Comparison of ENCODE assay signal across 8 cellular contexts in genomic region chr7:129054438-129055293, GRCh38. TPM values are rescaled to one million over a fixed set of nuclear protein-coding genes. Genes with fewer than 3 reads are reported as not detected.
A peak's percentile ranks its signal among the peaks of the same experiment; 100 is the strongest.
DNase-seq lines count a peak whose midpoint lies in the region; ATAC-seq and TF ChIP-seq lines count a peak whose summit lies in the region.

Gene TNPO3 (minus strand): TSS chr7:129055111. CDS start chr7:129054770, 341 bp downstream.

- peaks cover 5% of the 10 kb centered on the region for H3K36me3 Mint-ChIP-seq in GM23338 (ENCODE audit: low read depth)
- peaks cover 27% of the 10 kb centered on the region for H3K36me3 Mint-ChIP-seq in activated T-helper 2 cell treated with anti-CD3 and anti-CD28 coated beads, Interferon-gamma antibody, Interleukin-2, Interleukin-4, amounts not matched to agents 10 μg/mL and 5 μg/mL and 100 μg/mL, durations not matched to agents 14 hours and 24 hours and 36 hours (ENCODE audit: low read depth)
- peaks cover 6% of the 10 kb centered on the region for H3K36me3 Mint-ChIP-seq in natural killer cell treated with Interleukin-12 subunit alpha and Interleukin-12 subunit beta and Interleukin-15 and Interleukin-18, amount 100 ng/mL, for 72 hours

- CTCF ChIA-PET in RWPE1 (lab: Yijun Ruan, JAX), result interaction anchor here (0.6 to 1.2 kb wide), 3 partner anchors 10 to 37 kb away, joined by 3 read pairs; no protein-coding TSS in a partner anchor

- intact Hi-C loops in activated T-helper 2 cell treated with anti-CD3 and anti-CD28 coated beads, Interferon-gamma antibody, Interleukin-2, Interleukin-4, amounts not matched to agents 10 μg/mL and 5 μg/mL and 100 μg/mL, durations not matched to agents 14 hours and 24 hours and 36 hours (cut with micrococcal nuclease), result loop anchor here (1.0 to 2.0 kb wide), 3 partner anchors 36 to 91 kb away; no protein-coding TSS in a partner anchor

- H3K27ac ChIP-seq in GM23338 (ENCODE audit: low read depth) (peak within 1 kb of the TSS; percentile 100), RWPE1 (peak within 1 kb of the TSS; percentile 98)

- H3K4me1 Mint-ChIP-seq in GM23338, result peaks cover 14% of the 10 kb centered on the region
- peaks cover 20% of the 10 kb centered on the region for H3K4me1 Mint-ChIP-seq in activated T-helper 2 cell treated with anti-CD3 and anti-CD28 coated beads, Interferon-gamma antibody, Interleukin-2, Interleukin-4, amounts not matched to agents 10 μg/mL and 5 μg/mL and 100 μg/mL, durations not matched to agents 14 hours and 24 hours and 36 hours (ENCODE audit: low read depth)
- peaks cover 28 to 31% of the 10 kb centered on the region in 2 donors for H3K4me1 Mint-ChIP-seq in natural killer cell treated with Interleukin-12 subunit alpha and Interleukin-12 subunit beta and Interleukin-15 and Interleukin-18, amount 100 ng/mL, for 72 hours (ENCODE audit: low read depth in 2 of 2)

- DNase-seq in EH (ENCODE audit: low read depth) (peak; percentile 93), GM23338 (ENCODE audit: low spot score) (peak; percentile 99), LNCaP clone FGC (ENCODE audit: low read depth) (peak; percentile 87), RWPE1 (ENCODE audit: low spot score) (peak; percentile 91), fibroblast of pulmonary artery (ENCODE audit: low read depth) (peak; percentile 91)
- peak; percentile 87 for DNase-seq in activated T-helper 2 cell treated with anti-CD3 and anti-CD28 coated beads, Interferon-gamma antibody, Interleukin-2, Interleukin-4, amounts not matched to agents 10 μg/mL and 5 μg/mL and 100 μg/mL, durations not matched to agents 14 hours and 24 hours and 36 hours (ENCODE audit: low spot score)
- peak; percentile 94 for DNase-seq in natural killer cell treated with Interleukin-12 subunit alpha and Interleukin-12 subunit beta and Interleukin-15 and Interleukin-18, amount 100 ng/mL, for 72 hours (ENCODE audit: low spot score)
- peak; percentile 95 for DNase-seq in stimulated activated naive CD8-positive, alpha-beta T cell treated with anti-CD3 and anti-CD28 coated beads, Interleukin-15, Interleukin-2, amounts not matched to agents 100 U/mL and 50 U/mL, for 24 hours

- H3K4me3 ChIP-seq in GM23338 (peak within 1 kb of the TSS; percentile 83), LNCaP clone FGC (ENCODE audit: low read depth, low read length) (peak within 1 kb of the TSS; percentile 92), fibroblast of pulmonary artery (replicated peaks; ENCODE audit: low read depth, low read length) (peak within 1 kb of the TSS; percentile 87)

- peaks cover 19% of the 10 kb centered on the region for H4K20me1 ChIP-seq in GM23338 (replicated peaks; ENCODE audit: insufficient read depth)

- POLR2A ChIA-PET in RWPE1 (lab: Yijun Ruan, JAX; ENCODE audit: low non-redundant PET), result interaction anchor here (0.5 to 1.0 kb wide), 2 partner anchors 22 to 171 kb away, joined by 4 read pairs; no protein-coding TSS in a partner anchor

- H3K4me3 Mint-ChIP-seq in GM23338, result peak within 1 kb of the TSS; percentile 93
- H3K4me3 Mint-ChIP-seq in activated T-helper 2 cell treated with anti-CD3 and anti-CD28 coated beads, Interferon-gamma antibody, Interleukin-2, Interleukin-4, amounts not matched to agents 10 μg/mL and 5 μg/mL and 100 μg/mL, durations not matched to agents 14 hours and 24 hours and 36 hours (ENCODE audit: low read depth), result peak within 1 kb of the TSS; percentile 99
- peak within 1 kb of the TSS; percentile 97 for H3K4me3 Mint-ChIP-seq in natural killer cell treated with Interleukin-12 subunit alpha and Interleukin-12 subunit beta and Interleukin-15 and Interleukin-18, amount 100 ng/mL, for 72 hours

- no peaks in the 10 kb centered on the region for H3K9me2 ChIP-seq in GM23338 (ENCODE audit: insufficient read depth)

- H3K27ac Mint-ChIP-seq in GM23338, result peak within 1 kb of the TSS; percentile 100
- H3K27ac Mint-ChIP-seq in activated T-helper 2 cell treated with anti-CD3 and anti-CD28 coated beads, Interferon-gamma antibody, Interleukin-2, Interleukin-4, amounts not matched to agents 10 μg/mL and 5 μg/mL and 100 μg/mL, durations not matched to agents 14 hours and 24 hours and 36 hours, result peak within 1 kb of the TSS; percentile 100
- peak within 1 kb of the TSS; percentile 94 to 99 for H3K27ac Mint-ChIP-seq in natural killer cell treated with Interleukin-12 subunit alpha and Interleukin-12 subunit beta and Interleukin-15 and Interleukin-18, amount 100 ng/mL, for 72 hours

- H3K4me1 ChIP-seq in GM23338 (ENCODE audit: insufficient read depth), result peaks cover 26% of the 10 kb centered on the region

- H3K27me3 Mint-ChIP-seq in GM23338 (ENCODE audit: insufficient read depth, low read depth, poor library complexity), result peaks cover 14% of the 10 kb centered on the region
- peaks cover 9% of the 10 kb centered on the region for H3K27me3 Mint-ChIP-seq in activated T-helper 2 cell treated with anti-CD3 and anti-CD28 coated beads, Interferon-gamma antibody, Interleukin-2, Interleukin-4, amounts not matched to agents 10 μg/mL and 5 μg/mL and 100 μg/mL, durations not matched to agents 14 hours and 24 hours and 36 hours (ENCODE audit: low read depth)
- H3K27me3 Mint-ChIP-seq in natural killer cell treated with Interleukin-12 subunit alpha and Interleukin-12 subunit beta and Interleukin-15 and Interleukin-18, amount 100 ng/mL, for 72 hours, result peaks cover 6 to 7% of the 10 kb centered on the region in 2 donors

- H3K4me2 ChIP-seq in GM23338, result peak within 1 kb of the TSS; percentile 92

- H3K27me3 ChIP-seq in GM23338 (ENCODE audit: insufficient read depth), result no peaks in the 10 kb centered on the region

- no peaks in the 10 kb centered on the region for H3K36me3 ChIP-seq in GM23338 (ENCODE audit: insufficient read depth)

- TF ChIP-seq CTCF in GM23338 (conservative IDR thresholded peaks at IDR 0.05; ENCODE audit: low read depth in 2 of 2) (0 out of 4 replicates have a peak, but pooled peaks of 1 of the 2 experiments have one; percentile 16), LNCaP clone FGC (IDR thresholded peaks at IDR 0.05; ENCODE audit: control insufficient read depth, extremely low read depth, insufficient read depth) (no peak), RWPE1 (conservative IDR thresholded peaks at IDR 0.05; ENCODE audit: low read depth) (no peak), fibroblast of pulmonary artery (IDR thresholded peaks at IDR 0.05; ENCODE audit: low read length, missing control alignments) (no peak)

- H3F3A ChIP-seq in GM23338 (replicated peaks; ENCODE audit: low read depth), result 0 out of 2 replicates have a peak, but pooled peaks cover 4% of the 10 kb centered on the region

- peak within 1 kb of the TSS; percentile 93 for H2AFZ ChIP-seq in GM23338

- ATAC-seq in GM23338, result peak; percentile 92
- ATAC-seq in natural killer cell treated with Interleukin-12 subunit alpha and Interleukin-12 subunit beta and Interleukin-15 and Interleukin-18, amount 100 ng/mL, for 72 hours, result peak; percentile 95
- peak; percentile 93 for ATAC-seq in stimulated activated naive CD8-positive, alpha-beta T cell treated with anti-CD3 and anti-CD28 coated beads, Interleukin-15, Interleukin-2, amounts not matched to agents 100 U/mL and 50 U/mL, for 24 hours

- no peaks in the 10 kb centered on the region for H3K9me3 Mint-ChIP-seq in GM23338
- no peaks in the 10 kb centered on the region for H3K9me3 Mint-ChIP-seq in activated T-helper 2 cell treated with anti-CD3 and anti-CD28 coated beads, Interferon-gamma antibody, Interleukin-2, Interleukin-4, amounts not matched to agents 10 μg/mL and 5 μg/mL and 100 μg/mL, durations not matched to agents 14 hours and 24 hours and 36 hours
- H3K9me3 Mint-ChIP-seq in natural killer cell treated with Interleukin-12 subunit alpha and Interleukin-12 subunit beta and Interleukin-15 and Interleukin-18, amount 100 ng/mL, for 72 hours, result no peaks in the 10 kb centered on the region

- peaks cover 49% of the 10 kb centered on the region for H3K79me2 ChIP-seq in GM23338 (replicated peaks; ENCODE audit: insufficient read depth)

TF ChIP-seq in GM23338, 12 proteins besides CTCF, POLR2A, EP300 and RAD21 (continues in another document):
- TF ChIP-seq CREB1 (CRISPR knock-in tag; IDR thresholded peaks at IDR 0.05; ENCODE audit: low read depth) (peak; percentile 37; the same call in 1 of the 2 replicates), POLR2AphosphoS5 (IDR thresholded peaks at IDR 0.05; ENCODE audit: low read depth) (peak; percentile 93), ZNF331 (CRISPR knock-in tag; IDR thresholded peaks at IDR 0.05; ENCODE audit: low read depth) (no peak), ZNF114 (CRISPR knock-in tag; IDR thresholded peaks at IDR 0.05) (no peak), ETS1 (IDR thresholded peaks at IDR 0.05) (peak; percentile 78), NANOG (IDR thresholded peaks at IDR 0.05; ENCODE audit: borderline replicate concordance) (no peak)

RNA-seq across cellular contexts. Expression of gene TNPO3, which starts in this region (rescaled TPM):
- 127 TPM in 2 replicates for total RNA-seq in GM23338 (2014; rRNA removed; shearing (Covaris generic))
- polyA plus RNA-seq in GM23338 (2016; fragmentation: Nextera tagmentation; extraction: Ambion mirVana), result 29.2 and 38.2 TPM in 2 replicates
- total RNA-seq in activated T-helper 2 cell treated with anti-CD3 and anti-CD28 coated beads, Interferon-gamma antibody, Interleukin-2, Interleukin-4, amounts not matched to agents 10 μg/mL and 5 μg/mL and 100 μg/mL, durations not matched to agents 14 hours and 24 hours and 36 hours, result 53.3 and 53.7 TPM in 2 replicates
- 10 to 100 TPM; 70.8 to 71.2 TPM for total RNA-seq in natural killer cell treated with Interleukin-12 subunit alpha and Interleukin-12 subunit beta and Interleukin-15 and Interleukin-18, amount 100 ng/mL, for 72 hours

Comparison
In these comparisons a context has a peak if more than half of its experiments do, and no peak if none do; other contexts are left out.
1. Peak in every context shown above with its lines: DNase-seq, ATAC-seq, H3K4me3 ChIP-seq and H3K27ac ChIP-seq.